Comparison of ENCODE assay signal across 8 cellular contexts in the genomic region with DNA sequence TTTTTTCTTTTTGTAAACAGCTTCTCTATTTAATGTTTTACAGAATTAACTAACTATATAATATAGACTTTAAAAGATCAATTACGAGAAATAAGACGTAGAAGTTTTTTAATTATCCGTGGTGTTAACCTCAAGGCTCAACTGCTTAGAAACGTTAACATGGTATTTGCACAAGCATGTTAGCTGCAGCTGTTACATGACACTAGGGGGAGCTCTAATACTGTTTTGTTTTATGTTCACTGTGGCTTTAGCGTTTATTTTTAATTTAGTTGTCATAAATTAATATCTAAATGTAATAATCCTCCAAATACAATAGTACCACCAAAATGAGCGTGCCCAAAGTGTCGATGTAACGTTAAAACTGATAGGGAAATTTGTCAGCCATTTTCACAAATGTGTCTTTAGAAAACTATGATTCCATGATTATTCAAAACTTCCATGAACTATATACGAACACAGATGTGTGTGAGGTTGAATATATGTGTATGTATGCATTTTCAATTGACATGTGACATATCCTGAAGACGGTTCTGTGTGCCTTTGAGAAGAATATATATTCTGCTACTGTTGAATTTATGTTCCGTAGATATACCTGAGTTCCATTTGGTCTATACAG.
A peak's percentile ranks its signal among the peaks of the same experiment; 100 is the strongest.
DNase-seq lines count a peak whose midpoint lies in the region; TF ChIP-seq lines count a peak whose summit lies in the region.

No MANE protein-coding gene starts in this region.

- H3K79me1 ChIP-seq in H9 (ENCODE audit: insufficient read depth, low read depth, low read length, poor library complexity, severe bottlenecking), result no peaks in the 10 kb centered on the region

- no peak for TF ChIP-seq POLR2A in adrenal gland (IDR thresholded peaks at IDR 0.05)

- no peak overlapping the region for H3K4me2 ChIP-seq in H9 (ENCODE audit: insufficient read depth, insufficient read length, low read length)

- H3K4me3 Mint-ChIP-seq in H9, result no peak overlapping the region

- peak overlapping the region; percentile 75 for H2BK20ac ChIP-seq in H9 (ENCODE audit: low read depth, low read length, poor library complexity, severe bottlenecking)

- no peak overlapping the region for H3K14ac ChIP-seq in H9 (ENCODE audit: insufficient read depth, low read length)

- H3K9ac ChIP-seq in H9 (ENCODE audit: extremely low read depth, insufficient read length, low read length), result no peak overlapping the region

- H3K4me1 Mint-ChIP-seq in H9, result peaks cover 36 to 47% of the 10 kb centered on the region in 2 experiments

- intact Hi-C loops in adrenal gland (cut with DNase I), result no loop called here

- no peaks in the 10 kb centered on the region for H4K20me1 ChIP-seq in H9 (ENCODE audit: control insufficient read depth, insufficient read depth, insufficient read length)

- H3K36me3 ChIP-seq in GM06990 (ENCODE audit: control insufficient read depth, insufficient read depth, low read length) (no peaks in the 10 kb centered on the region), adrenal gland (replicated peaks in 1 of 2) (no peaks in the 10 kb centered on the region), kidney epithelial cell (ENCODE audit: control insufficient read depth, insufficient read depth, low read length) (no peaks in the 10 kb centered on the region)

- H2BK12ac ChIP-seq in H9 (ENCODE audit: insufficient read length, low read depth, low read length), result no peak overlapping the region

- no peaks in the 10 kb centered on the region; a peak in 2 of 5 replicates for H3K9me3 Mint-ChIP-seq in H9

- H2AK5ac ChIP-seq in H9 (ENCODE audit: insufficient read length, low read length), result no peak overlapping the region

- H3K27ac Mint-ChIP-seq in H9, result peak overlapping the region in 2 of 3 experiments; percentile 10 to 70; a peak in 1 of 7 replicates

- no peak overlapping the region for H2BK15ac ChIP-seq in H9 (ENCODE audit: low read depth, low read length)

- H3K18ac ChIP-seq in H9 (ENCODE audit: insufficient read length, low read depth, low read length), result no peak overlapping the region

- H3K27me3 Mint-ChIP-seq in H9 (ENCODE audit: low read depth), result no peaks in the 10 kb centered on the region

- peaks cover 5 to 10% (median 8%) of the 10 kb centered on the region in 3 experiments; a peak in 6 of 7 replicates for H3K36me3 Mint-ChIP-seq in H9 (ENCODE audit: insufficient read depth in 1 of 3, low read depth in 3 of 3)

- H3K27me3 ChIP-seq in GM06990 (replicated peaks; ENCODE audit: control insufficient read depth, insufficient read depth, low read length) (no peaks in the 10 kb centered on the region), H9 (ENCODE audit: insufficient read depth, low read length) (no peaks in the 10 kb centered on the region), adrenal gland (no peaks in the 10 kb centered on the region), kidney epithelial cell (ENCODE audit: control insufficient read depth, insufficient read depth, low read length) (no peaks in the 10 kb centered on the region)

- no peak overlapping the region for H4K91ac ChIP-seq in H9 (ENCODE audit: insufficient read length, low read depth, low read length)

- no CpG with 5 or more reads among the region's 11 CpGs for whole genome bisulfite sequencing in H9 (ENCODE audit: extremely low coverage, insufficient read length, low lambda C conversion rate)
- WGBS in adrenal gland, 4 donors, result 14 to 16% (median 15%) methylated on average over 11 of the region's 11 CpGs

- no peak overlapping the region for H2AFZ ChIP-seq in H9 (ENCODE audit: low read length)

- H3K79me2 ChIP-seq in H9 (ENCODE audit: insufficient read depth, low read length), result no peaks in the 10 kb centered on the region

- H3K4me3 ChIP-seq in GM06990 (replicated peaks; ENCODE audit: low read depth, low read length) (no peak overlapping the region), adrenal gland (no peak overlapping the region), kidney epithelial cell (ENCODE audit: low read depth, low read length) (no peak overlapping the region)

- DNase-seq in GM06990 (ENCODE audit: extremely low read depth, insufficient read length), result no peak
- no peak for DNase-seq in H9
- peak; percentile 27 for DNase-seq in NCI-H1092 treated with DMSO at 0.1 percent for 48 hours (lab: John Stamatoyannopoulos, UW)
- DNase-seq in adrenal gland, result peak in 1 of 7 donors; percentile 2
- no peak for DNase-seq in kidney epithelial cell (ENCODE audit: low read depth)
- DNase-seq in activated naive CD4-positive, alpha-beta T cell treated with anti-CD3 and anti-CD28 coated beads, Interleukin-2, amount 50 U/mL, for 16 hours, result no peak
- no peak for DNase-seq in cortex of kidney (lab: John Stamatoyannopoulos, UW)
- no peak for DNase-seq in central memory CD4-positive, alpha-beta T cell

- H2BK120ac ChIP-seq in H9 (ENCODE audit: low read depth, low read length, poor library complexity, severe bottlenecking), result no peak overlapping the region

- H2BK5ac ChIP-seq in H9 (ENCODE audit: insufficient read length, low read length), result no peak overlapping the region

- H3K56ac ChIP-seq in H9 (ENCODE audit: insufficient read length, low read depth, low read length), result no peak overlapping the region

- no peak overlapping the region for H4K5ac ChIP-seq in H9 (ENCODE audit: insufficient read length, low read depth, low read length)

- no peak overlapping the region for H4K8ac ChIP-seq in H9 (replicated peaks; ENCODE audit: insufficient read length, low read depth, low read length)

- no peak overlapping the region for H3K27ac ChIP-seq in H9 (ENCODE audit: insufficient read length, low read depth, low read length)
- H3K27ac ChIP-seq in adrenal gland, result no peak overlapping the region

- H3K4ac ChIP-seq in H9 (ENCODE audit: low read depth, low read length), result no peak overlapping the region

- TF ChIP-seq CTCF in GM06990 (IDR thresholded peaks at IDR 0.05; ENCODE audit: insufficient read depth, low read length, poor library complexity, severe bottlenecking) (peak; percentile 84), H9 (conservative IDR thresholded peaks at IDR 0.05) (peak; percentile 97), adrenal gland (IDR thresholded peaks at IDR 0.05) (peak; percentile 58 to 82 (median 68)), kidney epithelial cell (IDR thresholded peaks at IDR 0.05; ENCODE audit: insufficient read depth, low read length, poor library complexity, severe bottlenecking) (peak; percentile 85)

- no peak overlapping the region for H3K23ac ChIP-seq in H9 (ENCODE audit: insufficient read length, low read depth, low read length)

- no peaks in the 10 kb centered on the region for H3K23me2 ChIP-seq in H9 (ENCODE audit: insufficient read length, low read depth, low read length, poor library complexity, severe bottlenecking)

- H3K4me1 ChIP-seq in H9 (ENCODE audit: insufficient read depth, low read length) (peaks cover 3% of the 10 kb centered on the region; the same call in 1 of the 2 replicates), adrenal gland (replicated peaks in 1 of 2) (no peaks in the 10 kb centered on the region)

- H3K9me3 ChIP-seq in H9 (ENCODE audit: control insufficient read depth, low read depth, low read length) (no peaks in the 10 kb centered on the region), adrenal gland (replicated peaks in 1 of 3) (no peaks in the 10 kb centered on the region)

- H3T11ph ChIP-seq in H9 (ENCODE audit: low read length), result no peak overlapping the region
